ENCODE assay signal across 23 cellular contexts in genomic region chr12:96187675-96188355, GRCh38. TPM values are rescaled to one million over a fixed set of nuclear protein-coding genes. Genes with fewer than 3 reads are reported as not detected.
A peak's percentile ranks its signal among the peaks of the same experiment; 100 is the strongest.
DNase-seq lines count a peak whose midpoint lies in the region; ATAC-seq and TF ChIP-seq lines count a peak whose summit lies in the region.
"Had no signal": no experiment of that assay in that cellular context is flagged by ENCODE, and none has a peak within 500 bp of the region (broad histone marks: within the 10 kb centered on the region; RNA-seq: fewer than 3 reads in every experiment).

No MANE protein-coding gene starts in this region.

- H3K4me3 ChIP-seq in HEK293 (ENCODE audit: low read depth, low read length) (no peak overlapping the region), fibroblast of pulmonary artery (replicated peaks; ENCODE audit: low read depth, low read length) (no peak overlapping the region), thyroid gland (replicated peaks in 1 of 3) (no peak overlapping the region), GM23248 (no peak overlapping the region)
- H3K4me3 ChIP-seq: dorsolateral prefrontal cortex, pancreas, testis had no signal

- peaks cover 24% of the 10 kb centered on the region for H3K4me1 Mint-ChIP-seq in T-helper 17 cell

- H3K79me2 ChIP-seq in GM23248 (ENCODE audit: insufficient read depth), result no peaks in the 10 kb centered on the region

- ATAC-seq in T-helper 17 cell (no peak), HG03469 (IDR thresholded peaks at IDR 0.05; ENCODE audit: unreplicated experiment) (no peak), GM18858 (IDR thresholded peaks at IDR 0.05; ENCODE audit: unreplicated experiment) (no peak)
- ATAC-seq: left ventricle myocardium superior; natural killer cell treated with Interleukin-12 subunit alpha and Interleukin-12 subunit beta and Interleukin-15 and Interleukin-18, amount 100 ng/mL, for 72 hours; pancreas had no signal

- peaks cover 14% of the 10 kb centered on the region for H3F3A ChIP-seq in GM23248 (ENCODE audit: insufficient read depth)

- DNase-seq in T-helper 17 cell, result no peak
- peak; percentile 36 for DNase-seq in fibroblast of pulmonary artery (ENCODE audit: low read depth)
- DNase-seq in thyroid gland, result peak in 1 of 2 donors; percentile 16
- DNase-seq in GM23248, result no peak
- DNase-seq: activated CD4-positive, alpha-beta memory T cell treated with anti-CD3 and anti-CD28 coated beads for 36 hours; activated naive CD8-positive, alpha-beta T cell treated with anti-CD3 and anti-CD28 coated beads, Interleukin-2, amount 10 ng/mL, durations not matched to agents 7 days and 5 days; dorsolateral prefrontal cortex; H9; hippocampal formation; left ventricle myocardium superior; midbrain; NCI-H1105 treated with DMSO at 0.1 percent for 48 hours; NCI-H2081 treated with DMSO at 0.1 percent for 48 hours; NCI-H510A; pancreas; SIG-M5; stimulated activated CD4-positive, alpha-beta T cell treated with anti-CD3 and anti-CD28 coated beads, Interleukin-2, amount 100 ng/mL, for 48 hours; stimulated activated naive CD4-positive, alpha-beta T cell treated with Interleukin-2 at 50 U/mL for 16 hours; testis had no signal

- TF ChIP-seq CTCF in HEK293 (tag by site-specific recombination; IDR thresholded peaks at IDR 0.05) (no peak), fibroblast of pulmonary artery (IDR thresholded peaks at IDR 0.05; ENCODE audit: low read length, missing control alignments) (no peak), thyroid gland (IDR thresholded peaks at IDR 0.05) (no peak)

- H3K27ac ChIP-seq in HEK293 (ENCODE audit: extremely low read depth, low read depth, low read length) (no peak overlapping the region), thyroid gland (peak overlapping the region in 2 of 3 donors; percentile 11), GM23248 (no peak overlapping the region)
- H3K27ac ChIP-seq: dorsolateral prefrontal cortex, pancreas, testis had no signal

- H3K27ac Mint-ChIP-seq in T-helper 17 cell, result peak overlapping the region; percentile 43
- H3K27ac Mint-ChIP-seq: activated CD4-positive, alpha-beta memory T cell treated with anti-CD3 and anti-CD28 coated beads for 36 hours; activated naive CD8-positive, alpha-beta T cell treated with anti-CD3 and anti-CD28 coated beads, Interleukin-2, amount 10 ng/mL, durations not matched to agents 7 days and 5 days; H9 had no signal

- no peaks in the 10 kb centered on the region for H3K36me3 Mint-ChIP-seq in T-helper 17 cell (ENCODE audit: low read depth)
- H3K36me3 Mint-ChIP-seq: activated CD4-positive, alpha-beta memory T cell treated with anti-CD3 and anti-CD28 coated beads for 36 hours; activated naive CD8-positive, alpha-beta T cell treated with anti-CD3 and anti-CD28 coated beads, Interleukin-2, amount 10 ng/mL, durations not matched to agents 7 days and 5 days had no signal

- no peaks in the 10 kb centered on the region for H3K36me3 ChIP-seq in HEK293 (ENCODE audit: control insufficient read depth in 2 of 2, insufficient read depth in 1 of 2, low read length in 2 of 2)
- no peaks in the 10 kb centered on the region for H3K36me3 ChIP-seq in thyroid gland
- no peaks in the 10 kb centered on the region for H3K36me3 ChIP-seq in GM23248 (ENCODE audit: low read depth)
- H3K36me3 ChIP-seq: pancreas had no signal

- WGBS in thyroid gland, 2 donors, result 19 to 45% methylated on average over 5 of the region's 5 CpGs
- WGBS in GM23248 (ENCODE audit: low coverage in 1 of 2, low lambda C conversion rate in 2 of 2, missing lambda C conversion rate in 2 of 2), 2 experiments, result 72 to 77% methylated on average over 5 of the region's 5 CpGs

- no peaks in the 10 kb centered on the region for H3K9me2 ChIP-seq in GM23248 (ENCODE audit: insufficient read depth)

- POLR2A ChIA-PET in HEK293 (lab: Yijun Ruan, JAX), result no interaction called here

- intact Hi-C loops in thyroid gland (cut with DNase I), result no loop called here

- H3K4me2 ChIP-seq in GM23248 (ENCODE audit: unreplicated experiment), result no peak overlapping the region

- no peak overlapping the region for H2AFZ ChIP-seq in GM23248

- no peak for TF ChIP-seq POLR2A in thyroid gland (IDR thresholded peaks at IDR 0.05)

- H3K27me3 Mint-ChIP-seq in T-helper 17 cell, result no peaks in the 10 kb centered on the region
- H3K27me3 Mint-ChIP-seq: activated CD4-positive, alpha-beta memory T cell treated with anti-CD3 and anti-CD28 coated beads for 36 hours; activated naive CD8-positive, alpha-beta T cell treated with anti-CD3 and anti-CD28 coated beads, Interleukin-2, amount 10 ng/mL, durations not matched to agents 7 days and 5 days had no signal

- H3K4me1 ChIP-seq in HEK293 (ENCODE audit: control insufficient read depth, insufficient read depth, low read length) (no peaks in the 10 kb centered on the region), thyroid gland (peaks cover 0 to 8% of the 10 kb centered on the region in 2 donors), GM23248 (ENCODE audit: insufficient read depth) (no peaks in the 10 kb centered on the region)
- H3K4me1 ChIP-seq: pancreas, testis had no signal

- H3K27me3 ChIP-seq in thyroid gland (no peaks in the 10 kb centered on the region), GM23248 (replicated peaks; ENCODE audit: insufficient read depth) (no peaks in the 10 kb centered on the region)
- H3K27me3 ChIP-seq: dorsolateral prefrontal cortex, pancreas, testis had no signal

- H3K4me3 Mint-ChIP-seq in T-helper 17 cell, result no peak overlapping the region
- H3K4me3 Mint-ChIP-seq: activated CD4-positive, alpha-beta memory T cell treated with anti-CD3 and anti-CD28 coated beads for 36 hours; activated naive CD8-positive, alpha-beta T cell treated with anti-CD3 and anti-CD28 coated beads, Interleukin-2, amount 10 ng/mL, durations not matched to agents 7 days and 5 days; H9; natural killer cell treated with Interleukin-12 subunit alpha and Interleukin-12 subunit beta and Interleukin-15 and Interleukin-18, amount 100 ng/mL, for 72 hours had no signal

- CTCF ChIA-PET in HEK293 (lab: Yijun Ruan, JAX), result no interaction called here

- in situ Hi-C loops in GM23248 (cut with MboI), result no loop called here

- no peak overlapping the region for H3K9ac ChIP-seq in GM23248

- H4K20me1 ChIP-seq in GM23248 (ENCODE audit: insufficient read depth), result no peaks in the 10 kb centered on the region

- no peaks in the 10 kb centered on the region for H3K9me3 ChIP-seq in HEK293 (ENCODE audit: control insufficient read depth, insufficient read depth, low read depth, low read length)
- H3K9me3 ChIP-seq in T-helper 17 cell (ENCODE audit: control insufficient read depth, low read length, poor library complexity, severe bottlenecking), result no peaks in the 10 kb centered on the region
- H3K9me3 ChIP-seq in thyroid gland, result no peaks in the 10 kb centered on the region
- H3K9me3 ChIP-seq in GM23248 (ENCODE audit: low read depth), result no peaks in the 10 kb centered on the region
- H3K9me3 ChIP-seq: pancreas, testis had no signal

TF ChIP-seq in HEK293, 187 proteins besides CTCF, POLR2A, EP300 and RAD21:
- TF ChIP-seq ZNF776 (tag by site-specific recombination; IDR thresholded peaks at IDR 0.05; ENCODE audit: borderline replicate concordance), result no peak
- no peak for TF ChIP-seq ZNF280D (tag by site-specific recombination; IDR thresholded peaks at IDR 0.05)
- TF ChIP-seq PRDM6 (tag by site-specific recombination; IDR thresholded peaks at IDR 0.05), result peak; percentile 49
- TF ChIP-seq SETDB1 (IDR thresholded peaks at IDR 0.05; ENCODE audit: insufficient read length, low read length), result no peak
- TF ChIP-seq ZNF596 (tag by site-specific recombination; IDR thresholded peaks at IDR 0.05), result no peak

RNA-seq across cellular contexts. Expression of gene ELK3, which starts 6.4 kb away (rescaled TPM):
- total RNA-seq in T-helper 17 cell, result 10 to 100 TPM; 68.8 to 71.2 TPM
- 10 to 100 TPM; 19.8 to 55.4 (median 31.8) TPM for total RNA-seq in thyroid gland
- 27.1 and 31.9 TPM in 2 replicates for total RNA-seq in GM23248 (2014; rRNA removed; shearing (Covaris generic))
- polyA plus RNA-seq in GM23248 (2016; fragmentation: Nextera tagmentation; extraction: Ambion mirVana), result 48.9 and 51.9 TPM in 2 replicates

Comparison
In these comparisons a context has a peak if more than half of its experiments do, and no peak if none do; other contexts are left out.
1. H3K27ac ChIP-seq: peak in thyroid gland (2 of 3); none in HEK293 (single experiment) and GM23248 (single experiment).